Comparison of ENCODE assay signal across 14 cellular contexts in genomic region chr1:45913925-45914501, GRCh38.
DNase-seq lines count a peak whose midpoint lies in the region; ATAC-seq, FAIRE-seq and TF ChIP-seq lines count a peak whose summit lies in the region.
"Had no signal": no experiment of that assay in that cellular context is flagged by ENCODE, and none has a peak within 500 bp of the region (broad histone marks: within the 10 kb centered on the region; RNA-seq: fewer than 3 reads in every experiment).

No MANE protein-coding gene starts in this region.

- peak overlapping the region; percentile 64 for H2BK120ac ChIP-seq in trophoblast cell (ENCODE audit: insufficient read depth, low read length, poor library complexity)

- POLR2A ChIA-PET in GM12878 (lab: Charles Lee), result interaction anchor here (1.9 kb wide), 1 partner anchor 32 kb away, joined by 4 read pairs; no protein-coding TSS in a partner anchor

- H3K9me3 ChIP-seq in BE2C (no peaks in the 10 kb centered on the region), GM12878 (replicated peaks; ENCODE audit: control insufficient read depth, insufficient read depth, low read length) (no peaks in the 10 kb centered on the region), left ventricle myocardium inferior (replicated peaks) (no peaks in the 10 kb centered on the region), trophoblast cell (ENCODE audit: insufficient read depth, low read depth, low read length) (peaks cover 1% of the 10 kb centered on the region)

- WGBS in GM12878 (ENCODE audit: insufficient coverage, insufficient replicate concordance, low lambda C conversion rate, missing lambda C conversion rate), result 94% methylated on average over 2 of the region's 2 CpGs
- WGBS in trophoblast cell (ENCODE audit: extremely low coverage, insufficient coverage, insufficient read length), result no CpG with 5 or more reads among the region's 2 CpGs

- TF ChIP-seq CTCF in BE2C (IDR thresholded peaks at IDR 0.05; ENCODE audit: low read depth, low read length) (no peak), GM12878 (IDR thresholded peaks at IDR 0.05 in 2 of 3, conservative IDR thresholded peaks at IDR 0.05 in 1 of 3; ENCODE audit: control insufficient read depth in 2 of 3, extremely low read depth in 1 of 3, insufficient read depth in 1 of 3, low read depth in 3 of 3, low read length in 3 of 3) (no peak), left ventricle myocardium inferior (IDR thresholded peaks at IDR 0.05; ENCODE audit: borderline replicate concordance) (no peak)

- H3K4ac ChIP-seq in trophoblast cell (ENCODE audit: low read depth, low read length), result no peak overlapping the region

- peaks cover 11% of the 10 kb centered on the region for H3K4me1 ChIP-seq in BE2C
- peaks cover 3% of the 10 kb centered on the region; the same call in 1 of the 2 replicates for H3K4me1 ChIP-seq in GM12878 (ENCODE audit: control insufficient read depth, insufficient read depth, low read length)
- H3K4me1 ChIP-seq in left ventricle myocardium inferior, result peaks cover 37% of the 10 kb centered on the region
- H3K4me1 ChIP-seq in trophoblast cell (ENCODE audit: control insufficient read depth in 1 of 2, insufficient read depth in 2 of 2, low read length in 2 of 2), result peaks cover 5% of the 10 kb centered on the region in 2 experiments

- H3K27ac ChIP-seq in GM12878 (ENCODE audit: control insufficient read depth, insufficient read depth) (no peak overlapping the region), left ventricle myocardium inferior (replicated peaks) (peak overlapping the region; percentile 91), trophoblast cell (ENCODE audit: low read depth, low read length) (peak overlapping the region; percentile 83)

- no peak overlapping the region for H3K14ac ChIP-seq in trophoblast cell (ENCODE audit: low read length)

- no peaks in the 10 kb centered on the region for H3K36me3 ChIP-seq in BE2C
- H3K36me3 ChIP-seq in GM12878 (ENCODE audit: control insufficient read depth in 2 of 2, insufficient read depth in 2 of 2, low read length in 1 of 2), result no peaks in the 10 kb centered on the region; a peak in 1 of 4 replicates
- H3K36me3 ChIP-seq in left ventricle myocardium inferior, result peaks cover 15% of the 10 kb centered on the region
- no peaks in the 10 kb centered on the region for H3K36me3 ChIP-seq in trophoblast cell (ENCODE audit: control insufficient read depth in 1 of 2, insufficient read depth in 2 of 2, low read length in 2 of 2)

- no peaks in the 10 kb centered on the region for H4K20me1 ChIP-seq in GM12878 (ENCODE audit: control insufficient read depth, insufficient read depth)

- H3K79me2 ChIP-seq in GM12878 (ENCODE audit: control insufficient read depth, insufficient read depth, low read length) (no peaks in the 10 kb centered on the region), trophoblast cell (ENCODE audit: control insufficient read depth, insufficient read depth, low read length, poor library complexity) (peaks cover 1% of the 10 kb centered on the region)

- CTCF ChIA-PET in GM12878 (lab: Yijun Ruan, JAX), result interaction anchor here (0.7 to 1.2 kb wide), 3 partner anchors 9 to 17 kb away, joined by 3 to 6 read pairs (median 3); no protein-coding TSS in a partner anchor

- H2AFZ ChIP-seq in GM12878 (ENCODE audit: control insufficient read depth, low read depth, low read length) (no peak overlapping the region), trophoblast cell (ENCODE audit: insufficient read depth, low read length, poor library complexity) (no peak overlapping the region)

- intact Hi-C loops in GM12878 (cut with micrococcal nuclease; ENCODE audit: unreplicated experiment), result no loop called here
- intact Hi-C loops in left ventricle myocardium inferior (cut with micrococcal nuclease), result no loop called here

- FAIRE-seq in GM12878 (lab: Jason Lieb, UNC), result no peak

- peak overlapping the region; percentile 22 for H2BK5ac ChIP-seq in trophoblast cell (ENCODE audit: low read depth, low read length, poor library complexity)

- no peaks in the 10 kb centered on the region for H3K27me3 ChIP-seq in BE2C
- H3K27me3 ChIP-seq in GM12878 (replicated peaks in 1 of 2; ENCODE audit: control insufficient read depth in 2 of 2, insufficient read depth in 2 of 2, low read length in 1 of 2), result no peaks in the 10 kb centered on the region
- no peaks in the 10 kb centered on the region for H3K27me3 ChIP-seq in left ventricle myocardium inferior (ENCODE audit: low read depth)
- no peaks in the 10 kb centered on the region for H3K27me3 ChIP-seq in trophoblast cell (ENCODE audit: insufficient read depth, low read length)

- no peak overlapping the region for H4K8ac ChIP-seq in trophoblast cell (ENCODE audit: low read depth, low read length)

- TF ChIP-seq RAD21 in GM12878 (IDR thresholded peaks at IDR 0.05; ENCODE audit: insufficient read depth, low read depth, low read length), result no peak

- H3K4me2 ChIP-seq in GM12878 (ENCODE audit: control insufficient read depth, insufficient read depth) (no peak overlapping the region), trophoblast cell (ENCODE audit: low read length) (peak overlapping the region; percentile 52)

- H3K23ac ChIP-seq in trophoblast cell (ENCODE audit: low read length), result no peak overlapping the region

- H2AK5ac ChIP-seq in trophoblast cell (ENCODE audit: low read length), result no peak overlapping the region

- ATAC-seq in GM12878 (no peak), left lobe of liver (no peak)
- ATAC-seq: T-helper 17 cell had no signal

- H3K4me3 ChIP-seq in BE2C (ENCODE audit: low read depth, low read length) (peak overlapping the region; percentile 50), GM12878 (no peak overlapping the region), left ventricle myocardium inferior (peak overlapping the region; percentile 58), trophoblast cell (ENCODE audit: low read depth, low read length) (no peak overlapping the region)

- RAD21 ChIA-PET in GM12878 (lab: Charles Lee; ENCODE audit: unreplicated experiment), result interaction anchor here (0.6 to 2.4 kb wide), 5 partner anchors 12 to 574 kb away, joined by 3 to 5 read pairs (median 3); partner anchors contain the start of gene TOE1

- DNase-seq in BE2C, result no peak
- DNase-seq in GM12878 (ENCODE audit: low read depth, low spot score), result no peak
- DNase-seq in left ventricle myocardium inferior, result no peak
- no peak for DNase-seq in trophoblast cell
- DNase-seq in DMS 273 (lab: John Stamatoyannopoulos, UW; ENCODE audit: unreplicated experiment), result no peak
- DNase-seq in kidney tubule cell (ENCODE audit: low spot score), result no peak
- DNase-seq in left lobe of liver (ENCODE audit: low spot score), result no peak
- no peak for DNase-seq in iPS-NIHi11 (ENCODE audit: low spot score)
- DNase-seq: cerebellar nuclear complex; DMS153; NCI-H1092 treated with DMSO at 0.1 percent for 48 hours; NCI-H526; stimulated activated CD4-positive, alpha-beta T cell treated with anti-CD3 and anti-CD28 coated beads, Interleukin-15, amount 100 ng/mL, for 24 hours; T-helper 17 cell had no signal

- peaks cover 5% of the 10 kb centered on the region for H3K79me1 ChIP-seq in trophoblast cell (ENCODE audit: low read length)

- peak overlapping the region; percentile 84 for H2BK12ac ChIP-seq in trophoblast cell (ENCODE audit: low read length)

- H3K9ac ChIP-seq in GM12878 (ENCODE audit: control insufficient read depth, insufficient read depth, low read length) (no peak overlapping the region), trophoblast cell (ENCODE audit: low read length) (no peak overlapping the region)

- TF ChIP-seq POLR2A in GM12878 (IDR thresholded peaks at IDR 0.05; ENCODE audit: low read depth, low read length), result no peak

- in situ Hi-C loops in GM12878 (cut with MboI), result no loop called here

- SMC1A ChIA-PET in GM12878 (lab: Charles Lee; ENCODE audit: uncharacterized antibody, unreplicated experiment), result interaction anchor here (0.7 to 2.1 kb wide), 8 partner anchors 11 to 99 kb away, joined by 3 to 5 read pairs (median 4); no protein-coding TSS in a partner anchor

- no peak overlapping the region for H3K18ac ChIP-seq in trophoblast cell (ENCODE audit: low read length)

- TF ChIP-seq EP300 in GM12878 (IDR thresholded peaks at IDR 0.05; ENCODE audit: borderline replicate concordance in 1 of 2, control insufficient read depth in 1 of 2, low read depth in 2 of 2, low read length in 2 of 2), result no peak

- TSS peak; percentile 44 for BruUV-seq in GM12878 (replicated peaks; lab: Mats Ljungman, UMichigan)

- peak overlapping the region; percentile 36 for H4K91ac ChIP-seq in trophoblast cell (ENCODE audit: low read depth, low read length)

- H4K12ac ChIP-seq in trophoblast cell (ENCODE audit: low read depth, low read length), result no peak overlapping the region

TF ChIP-seq in GM12878, 131 proteins besides CTCF, POLR2A, EP300 and RAD21:
- no peak for TF ChIP-seq NR2F1 (conservative IDR thresholded peaks at IDR 0.05)
- no peak for TF ChIP-seq TCF12 (IDR thresholded peaks at IDR 0.05; ENCODE audit: low read depth, low read length)
- TF ChIP-seq SP1 (IDR thresholded peaks at IDR 0.05; ENCODE audit: low read depth, low read length), result no peak
- no peak for TF ChIP-seq ATF7 (IDR thresholded peaks at IDR 0.05; ENCODE audit: low read depth)
- TF ChIP-seq STAT3 (IDR thresholded peaks at IDR 0.05; ENCODE audit: low read depth, low read length), result no peak

Comparison
In these comparisons a context has a peak if more than half of its experiments do, and no peak if none do; other contexts are left out.
1. H3K4me3 ChIP-seq: peak in BE2C (single experiment) and left ventricle myocardium inferior (single experiment); none in GM12878 (single experiment) and trophoblast cell (single experiment).